In the genomic region with DNA sequence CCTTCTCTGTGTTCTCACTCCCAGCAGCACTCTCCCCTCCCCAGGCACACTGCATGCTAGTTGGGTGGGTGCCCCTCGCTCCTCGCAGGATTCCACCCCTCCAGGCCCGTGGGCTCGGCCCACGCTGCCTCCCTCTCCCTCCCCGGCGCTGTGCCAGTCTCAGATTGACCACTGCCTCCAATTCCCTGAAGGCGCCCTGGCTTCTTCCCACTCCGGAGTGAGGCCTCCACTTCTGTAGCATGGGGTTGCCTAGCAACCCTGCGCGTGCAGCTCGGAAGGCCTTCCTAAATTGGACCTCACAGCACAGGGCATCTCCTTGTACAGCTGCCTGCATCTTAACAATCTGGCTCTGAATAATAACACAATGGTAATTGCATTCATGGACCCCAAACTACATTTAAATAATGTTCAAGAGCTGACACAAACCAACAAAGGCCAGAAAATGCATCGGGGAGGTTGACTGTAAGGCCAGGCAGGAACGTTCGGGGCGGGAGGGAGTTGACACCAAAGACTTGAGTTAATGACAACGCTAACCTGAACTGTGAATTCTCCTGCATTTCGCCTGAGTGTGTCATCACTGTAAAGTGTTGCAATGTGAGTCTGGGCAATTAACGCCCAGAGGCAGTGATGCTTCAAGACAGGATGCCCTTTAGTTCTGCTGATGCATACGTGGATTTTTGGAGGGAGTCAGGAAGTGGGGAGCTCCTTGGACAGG, we compare ENCODE assay signal across 1 cellular context.
TF ChIP-seq lines count a peak whose summit lies in the region.

No MANE protein-coding gene starts in this region.

TF ChIP-seq in K562, 482 proteins besides CTCF, POLR2A, EP300 and RAD21:
- TF ChIP-seq, protein P1, sequence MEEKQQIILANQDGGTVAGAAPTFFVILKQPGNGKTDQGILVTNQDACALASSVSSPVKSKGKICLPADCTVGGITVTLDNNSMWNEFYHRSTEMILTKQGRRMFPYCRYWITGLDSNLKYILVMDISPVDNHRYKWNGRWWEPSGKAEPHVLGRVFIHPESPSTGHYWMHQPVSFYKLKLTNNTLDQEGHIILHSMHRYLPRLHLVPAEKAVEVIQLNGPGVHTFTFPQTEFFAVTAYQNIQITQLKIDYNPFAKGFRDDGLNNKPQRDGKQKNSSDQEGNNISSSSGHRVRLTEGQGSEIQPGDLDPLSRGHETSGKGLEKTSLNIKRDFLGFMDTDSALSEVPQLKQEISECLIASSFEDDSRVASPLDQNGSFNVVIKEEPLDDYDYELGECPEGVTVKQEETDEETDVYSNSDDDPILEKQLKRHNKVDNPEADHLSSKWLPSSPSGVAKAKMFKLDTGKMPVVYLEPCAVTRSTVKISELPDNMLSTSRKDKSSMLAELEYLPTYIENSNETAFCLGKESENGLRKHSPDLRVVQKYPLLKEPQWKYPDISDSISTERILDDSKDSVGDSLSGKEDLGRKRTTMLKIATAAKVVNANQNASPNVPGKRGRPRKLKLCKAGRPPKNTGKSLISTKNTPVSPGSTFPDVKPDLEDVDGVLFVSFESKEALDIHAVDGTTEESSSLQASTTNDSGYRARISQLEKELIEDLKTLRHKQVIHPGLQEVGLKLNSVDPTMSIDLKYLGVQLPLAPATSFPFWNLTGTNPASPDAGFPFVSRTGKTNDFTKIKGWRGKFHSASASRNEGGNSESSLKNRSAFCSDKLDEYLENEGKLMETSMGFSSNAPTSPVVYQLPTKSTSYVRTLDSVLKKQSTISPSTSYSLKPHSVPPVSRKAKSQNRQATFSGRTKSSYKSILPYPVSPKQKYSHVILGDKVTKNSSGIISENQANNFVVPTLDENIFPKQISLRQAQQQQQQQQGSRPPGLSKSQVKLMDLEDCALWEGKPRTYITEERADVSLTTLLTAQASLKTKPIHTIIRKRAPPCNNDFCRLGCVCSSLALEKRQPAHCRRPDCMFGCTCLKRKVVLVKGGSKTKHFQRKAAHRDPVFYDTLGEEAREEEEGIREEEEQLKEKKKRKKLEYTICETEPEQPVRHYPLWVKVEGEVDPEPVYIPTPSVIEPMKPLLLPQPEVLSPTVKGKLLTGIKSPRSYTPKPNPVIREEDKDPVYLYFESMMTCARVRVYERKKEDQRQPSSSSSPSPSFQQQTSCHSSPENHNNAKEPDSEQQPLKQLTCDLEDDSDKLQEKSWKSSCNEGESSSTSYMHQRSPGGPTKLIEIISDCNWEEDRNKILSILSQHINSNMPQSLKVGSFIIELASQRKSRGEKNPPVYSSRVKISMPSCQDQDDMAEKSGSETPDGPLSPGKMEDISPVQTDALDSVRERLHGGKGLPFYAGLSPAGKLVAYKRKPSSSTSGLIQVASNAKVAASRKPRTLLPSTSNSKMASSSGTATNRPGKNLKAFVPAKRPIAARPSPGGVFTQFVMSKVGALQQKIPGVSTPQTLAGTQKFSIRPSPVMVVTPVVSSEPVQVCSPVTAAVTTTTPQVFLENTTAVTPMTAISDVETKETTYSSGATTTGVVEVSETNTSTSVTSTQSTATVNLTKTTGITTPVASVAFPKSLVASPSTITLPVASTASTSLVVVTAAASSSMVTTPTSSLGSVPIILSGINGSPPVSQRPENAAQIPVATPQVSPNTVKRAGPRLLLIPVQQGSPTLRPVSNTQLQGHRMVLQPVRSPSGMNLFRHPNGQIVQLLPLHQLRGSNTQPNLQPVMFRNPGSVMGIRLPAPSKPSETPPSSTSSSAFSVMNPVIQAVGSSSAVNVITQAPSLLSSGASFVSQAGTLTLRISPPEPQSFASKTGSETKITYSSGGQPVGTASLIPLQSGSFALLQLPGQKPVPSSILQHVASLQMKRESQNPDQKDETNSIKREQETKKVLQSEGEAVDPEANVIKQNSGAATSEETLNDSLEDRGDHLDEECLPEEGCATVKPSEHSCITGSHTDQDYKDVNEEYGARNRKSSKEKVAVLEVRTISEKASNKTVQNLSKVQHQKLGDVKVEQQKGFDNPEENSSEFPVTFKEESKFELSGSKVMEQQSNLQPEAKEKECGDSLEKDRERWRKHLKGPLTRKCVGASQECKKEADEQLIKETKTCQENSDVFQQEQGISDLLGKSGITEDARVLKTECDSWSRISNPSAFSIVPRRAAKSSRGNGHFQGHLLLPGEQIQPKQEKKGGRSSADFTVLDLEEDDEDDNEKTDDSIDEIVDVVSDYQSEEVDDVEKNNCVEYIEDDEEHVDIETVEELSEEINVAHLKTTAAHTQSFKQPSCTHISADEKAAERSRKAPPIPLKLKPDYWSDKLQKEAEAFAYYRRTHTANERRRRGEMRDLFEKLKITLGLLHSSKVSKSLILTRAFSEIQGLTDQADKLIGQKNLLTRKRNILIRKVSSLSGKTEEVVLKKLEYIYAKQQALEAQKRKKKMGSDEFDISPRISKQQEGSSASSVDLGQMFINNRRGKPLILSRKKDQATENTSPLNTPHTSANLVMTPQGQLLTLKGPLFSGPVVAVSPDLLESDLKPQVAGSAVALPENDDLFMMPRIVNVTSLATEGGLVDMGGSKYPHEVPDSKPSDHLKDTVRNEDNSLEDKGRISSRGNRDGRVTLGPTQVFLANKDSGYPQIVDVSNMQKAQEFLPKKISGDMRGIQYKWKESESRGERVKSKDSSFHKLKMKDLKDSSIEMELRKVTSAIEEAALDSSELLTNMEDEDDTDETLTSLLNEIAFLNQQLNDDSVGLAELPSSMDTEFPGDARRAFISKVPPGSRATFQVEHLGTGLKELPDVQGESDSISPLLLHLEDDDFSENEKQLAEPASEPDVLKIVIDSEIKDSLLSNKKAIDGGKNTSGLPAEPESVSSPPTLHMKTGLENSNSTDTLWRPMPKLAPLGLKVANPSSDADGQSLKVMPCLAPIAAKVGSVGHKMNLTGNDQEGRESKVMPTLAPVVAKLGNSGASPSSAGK (IDR thresholded peaks at IDR 0.05), result no peak
- peak; percentile 53 for TF ChIP-seq RFX1 (IDR thresholded peaks at IDR 0.05)
